ENCODE assay signal across 1 cellular context in genomic region chr6:42201382-42201781, GRCh38.
A peak's percentile ranks its signal among the peaks of the same experiment; 100 is the strongest.
TF ChIP-seq lines count a peak whose summit lies in the region.

No MANE protein-coding gene starts in this region.

TF ChIP-seq in SK-N-SH treated with all-trans-retinoic acid at 6 μM for 48 hours, 23 proteins besides CTCF, POLR2A, EP300 and RAD21 (continued from another document):
- TF ChIP-seq, protein P1, sequence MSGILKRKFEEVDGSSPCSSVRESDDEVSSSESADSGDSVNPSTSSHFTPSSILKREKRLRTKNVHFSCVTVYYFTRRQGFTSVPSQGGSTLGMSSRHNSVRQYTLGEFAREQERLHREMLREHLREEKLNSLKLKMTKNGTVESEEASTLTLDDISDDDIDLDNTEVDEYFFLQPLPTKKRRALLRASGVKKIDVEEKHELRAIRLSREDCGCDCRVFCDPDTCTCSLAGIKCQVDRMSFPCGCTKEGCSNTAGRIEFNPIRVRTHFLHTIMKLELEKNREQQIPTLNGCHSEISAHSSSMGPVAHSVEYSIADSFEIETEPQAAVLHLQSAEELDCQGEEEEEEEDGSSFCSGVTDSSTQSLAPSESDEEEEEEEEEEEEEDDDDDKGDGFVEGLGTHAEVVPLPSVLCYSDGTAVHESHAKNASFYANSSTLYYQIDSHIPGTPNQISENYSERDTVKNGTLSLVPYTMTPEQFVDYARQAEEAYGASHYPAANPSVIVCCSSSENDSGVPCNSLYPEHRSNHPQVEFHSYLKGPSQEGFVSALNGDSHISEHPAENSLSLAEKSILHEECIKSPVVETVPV (CRISPR knock-in tag; IDR thresholded peaks at IDR 0.05), result no peak
- no peak for TF ChIP-seq ZFP30 (CRISPR knock-in tag; IDR thresholded peaks at IDR 0.05)
- peak; percentile 87 for TF ChIP-seq ISL1 (CRISPR knock-in tag; IDR thresholded peaks at IDR 0.05)
- TF ChIP-seq, protein P2, sequence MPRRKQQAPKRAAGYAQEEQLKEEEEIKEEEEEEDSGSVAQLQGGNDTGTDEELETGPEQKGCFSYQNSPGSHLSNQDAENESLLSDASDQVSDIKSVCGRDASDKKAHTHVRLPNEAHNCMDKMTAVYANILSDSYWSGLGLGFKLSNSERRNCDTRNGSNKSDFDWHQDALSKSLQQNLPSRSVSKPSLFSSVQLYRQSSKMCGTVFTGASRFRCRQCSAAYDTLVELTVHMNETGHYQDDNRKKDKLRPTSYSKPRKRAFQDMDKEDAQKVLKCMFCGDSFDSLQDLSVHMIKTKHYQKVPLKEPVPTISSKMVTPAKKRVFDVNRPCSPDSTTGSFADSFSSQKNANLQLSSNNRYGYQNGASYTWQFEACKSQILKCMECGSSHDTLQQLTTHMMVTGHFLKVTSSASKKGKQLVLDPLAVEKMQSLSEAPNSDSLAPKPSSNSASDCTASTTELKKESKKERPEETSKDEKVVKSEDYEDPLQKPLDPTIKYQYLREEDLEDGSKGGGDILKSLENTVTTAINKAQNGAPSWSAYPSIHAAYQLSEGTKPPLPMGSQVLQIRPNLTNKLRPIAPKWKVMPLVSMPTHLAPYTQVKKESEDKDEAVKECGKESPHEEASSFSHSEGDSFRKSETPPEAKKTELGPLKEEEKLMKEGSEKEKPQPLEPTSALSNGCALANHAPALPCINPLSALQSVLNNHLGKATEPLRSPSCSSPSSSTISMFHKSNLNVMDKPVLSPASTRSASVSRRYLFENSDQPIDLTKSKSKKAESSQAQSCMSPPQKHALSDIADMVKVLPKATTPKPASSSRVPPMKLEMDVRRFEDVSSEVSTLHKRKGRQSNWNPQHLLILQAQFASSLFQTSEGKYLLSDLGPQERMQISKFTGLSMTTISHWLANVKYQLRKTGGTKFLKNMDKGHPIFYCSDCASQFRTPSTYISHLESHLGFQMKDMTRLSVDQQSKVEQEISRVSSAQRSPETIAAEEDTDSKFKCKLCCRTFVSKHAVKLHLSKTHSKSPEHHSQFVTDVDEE (CRISPR knock-in tag; IDR thresholded peaks at IDR 0.05), result 0 out of 2 replicates have a peak, but pooled peaks have one; percentile 63
- 0 out of 2 replicates have a peak, but pooled peaks have one; percentile 54 for TF ChIP-seq CSDC2 (CRISPR knock-in tag; IDR thresholded peaks at IDR 0.05)
- TF ChIP-seq ESRRG (CRISPR knock-in tag; IDR thresholded peaks at IDR 0.05), result 0 out of 2 replicates have a peak, but pooled peaks have one; percentile 38
TF ChIP-seq in SK-N-SH treated with all-trans-retinoic acid at 6 μM for 48 hours: peak in this region for 8.
